In the genomic region with DNA sequence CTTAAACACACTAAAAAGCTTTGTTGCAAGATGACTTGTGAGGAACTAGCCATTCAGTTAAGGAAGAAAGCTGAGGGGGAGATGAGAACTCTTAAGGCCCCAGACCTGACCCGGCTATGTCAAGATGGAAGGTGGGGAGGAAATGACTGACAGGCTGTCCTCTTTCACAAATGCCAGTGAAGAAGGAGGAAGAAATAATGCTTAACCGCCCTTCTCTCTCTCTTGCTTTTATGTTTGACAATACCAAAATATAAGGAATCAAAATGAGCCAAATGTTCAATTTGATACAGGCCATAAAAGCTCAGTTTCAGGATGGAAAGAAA, we compare ENCODE assay signal across 20 cellular contexts.
DNase-seq lines count a peak whose midpoint lies in the region; ATAC-seq and TF ChIP-seq lines count a peak whose summit lies in the region.
"Had no signal": no experiment of that assay in that cellular context is flagged by ENCODE, and none has a peak within 500 bp of the region (broad histone marks: within the 10 kb centered on the region; RNA-seq: fewer than 3 reads in every experiment).

No MANE protein-coding gene starts in this region.

- TF ChIP-seq CTCF in heart left ventricle (IDR thresholded peaks at IDR 0.05) (no peak), WTC11 (IDR thresholded peaks at IDR 0.05) (no peak), colonic mucosa (IDR thresholded peaks at IDR 0.05) (no peak)

- intact Hi-C loops in heart left ventricle (cut with DNase I) (no loop called here), cardiac septum (cut with DNase I) (no loop called here), colonic mucosa (cut with DNase I) (no loop called here)

- H3K27ac ChIP-seq in heart left ventricle (peak overlapping the region in 8 of 12 donors; percentile 36 to 66 (median 62)), colonic mucosa (peak overlapping the region; percentile 61)
- H3K27ac ChIP-seq: breast epithelium, thoracic aorta, WERI-Rb-1 had no signal

- peaks cover 0 to 56% (median 36%) of the 10 kb centered on the region in 9 donors for H3K36me3 ChIP-seq in heart left ventricle
- no peaks in the 10 kb centered on the region for H3K36me3 ChIP-seq in colonic mucosa
- H3K36me3 ChIP-seq: breast epithelium had no signal

- no peak for DNase-seq in heart left ventricle
- no peak for DNase-seq in cardiac septum (ENCODE audit: low spot score)
- DNase-seq in WTC11 (ENCODE audit: low spot score), result no peak
- DNase-seq in colonic mucosa, result no peak
- no peak for DNase-seq in stimulated activated effector memory CD8-positive, alpha-beta T cell treated with anti-CD3 and anti-CD28 coated beads, Interleukin-12 subunit alpha, Interleukin-12 subunit beta, amount 100 ng/mL, for 72 hours (ENCODE audit: low spot score in 2 of 2)
- DNase-seq in HK-2 (ENCODE audit: unreplicated experiment), result no peak
- DNase-seq: CD4-positive, alpha-beta T cell; dermis blood vessel endothelial cell; DMS153; H7; left lung; MG63; NCI-H146; NCI-H524 treated with DMSO at 0.1 percent for 48 hours; stimulated activated CD4-positive, alpha-beta T cell treated with anti-CD3 and anti-CD28 coated beads, Interleukin-2, amount 100 ng/mL, for 24 hours; WERI-Rb-1 had no signal

- no peaks in the 10 kb centered on the region for H3K27me3 Mint-ChIP-seq in WTC11 (ENCODE audit: low read depth)
- H3K27me3 Mint-ChIP-seq: CD4-positive, alpha-beta T cell; stimulated activated memory B cell treated with anti-CD40 and anti-IgM and Interleukin-4, amounts not matched to agents 10 μg/mL and 1 μg/mL and 100 μg/mL, for 72 hours had no signal

- ATAC-seq in heart left ventricle, result no peak
- no peak for ATAC-seq in WTC11
- peak; percentile 6 for ATAC-seq in stimulated activated effector memory CD8-positive, alpha-beta T cell treated with anti-CD3 and anti-CD28 coated beads, Interleukin-12 subunit alpha, Interleukin-12 subunit beta, amount 100 ng/mL, for 72 hours
- ATAC-seq in HG02970 (IDR thresholded peaks at IDR 0.05; ENCODE audit: low FRiP score, unreplicated experiment), result no peak
- ATAC-seq: left lung; stimulated activated memory B cell treated with anti-CD40 and anti-IgM and Interleukin-4, amounts not matched to agents 10 μg/mL and 1 μg/mL and 100 μg/mL, for 72 hours had no signal

- H3K9ac ChIP-seq in colonic mucosa (ENCODE audit: low read depth in 2 of 2, low read length in 2 of 2), result no peak overlapping the region

- H3K9me3 ChIP-seq in heart left ventricle, result no peaks in the 10 kb centered on the region
- no peaks in the 10 kb centered on the region for H3K9me3 ChIP-seq in colonic mucosa
- H3K9me3 ChIP-seq: breast epithelium, left lung, MG63, thoracic aorta had no signal

- CTCF ChIA-PET in WTC11 (lab: Charles Lee), result interaction anchor here (0.7 to 3.0 kb wide), 7 partner anchors 16 to 1983 kb away, joined by 3 to 22 read pairs (median 5); no protein-coding TSS in a partner anchor

- H3K36me3 Mint-ChIP-seq in WTC11, result peaks cover 9% of the 10 kb centered on the region
- H3K36me3 Mint-ChIP-seq in stimulated activated effector memory CD8-positive, alpha-beta T cell treated with anti-CD3 and anti-CD28 coated beads, Interleukin-12 subunit alpha, Interleukin-12 subunit beta, amount 100 ng/mL, for 72 hours, result peaks cover 38% of the 10 kb centered on the region

- peaks cover 23% of the 10 kb centered on the region for H3K4me1 Mint-ChIP-seq in WTC11
- peaks cover 30% of the 10 kb centered on the region for H3K4me1 Mint-ChIP-seq in stimulated activated effector memory CD8-positive, alpha-beta T cell treated with anti-CD3 and anti-CD28 coated beads, Interleukin-12 subunit alpha, Interleukin-12 subunit beta, amount 100 ng/mL, for 72 hours
- H3K4me1 Mint-ChIP-seq: stimulated activated memory B cell treated with anti-CD40 and anti-IgM and Interleukin-4, amounts not matched to agents 10 μg/mL and 1 μg/mL and 100 μg/mL, for 72 hours had no signal

- H3K4me3 Mint-ChIP-seq in WTC11, result no peak overlapping the region
- no peak overlapping the region for H3K4me3 Mint-ChIP-seq in stimulated activated effector memory CD8-positive, alpha-beta T cell treated with anti-CD3 and anti-CD28 coated beads, Interleukin-12 subunit alpha, Interleukin-12 subunit beta, amount 100 ng/mL, for 72 hours
- H3K4me3 Mint-ChIP-seq: CD4-positive, alpha-beta T cell; stimulated activated memory B cell treated with anti-CD40 and anti-IgM and Interleukin-4, amounts not matched to agents 10 μg/mL and 1 μg/mL and 100 μg/mL, for 72 hours had no signal

- no peak for TF ChIP-seq POLR2A in heart left ventricle (IDR thresholded peaks at IDR 0.05)

- POLR2A ChIA-PET in WTC11 (lab: Charles Lee), result interaction anchor here (0.6 kb wide), 1 partner anchor 68 kb away, joined by 3 read pairs; no protein-coding TSS in a partner anchor

- peak overlapping the region; percentile 64 for H3K27ac Mint-ChIP-seq in WTC11
- peak overlapping the region; percentile 80 for H3K27ac Mint-ChIP-seq in stimulated activated effector memory CD8-positive, alpha-beta T cell treated with anti-CD3 and anti-CD28 coated beads, Interleukin-12 subunit alpha, Interleukin-12 subunit beta, amount 100 ng/mL, for 72 hours
- H3K27ac Mint-ChIP-seq: CD4-positive, alpha-beta T cell; stimulated activated memory B cell treated with anti-CD40 and anti-IgM and Interleukin-4, amounts not matched to agents 10 μg/mL and 1 μg/mL and 100 μg/mL, for 72 hours had no signal

- H3K4me1 ChIP-seq in heart left ventricle (peaks cover 0 to 17% (median 3%) of the 10 kb centered on the region in 12 donors), colonic mucosa (peaks cover 3% of the 10 kb centered on the region)
- H3K4me1 ChIP-seq: breast epithelium had no signal

- H3K27me3 ChIP-seq in heart left ventricle, result no peaks in the 10 kb centered on the region
- H3K27me3 ChIP-seq in colonic mucosa, result no peaks in the 10 kb centered on the region
- H3K27me3 ChIP-seq: breast epithelium, left lung, MG63 had no signal

- H3K4me3 ChIP-seq in heart left ventricle (no peak overlapping the region), colonic mucosa (no peak overlapping the region)
- H3K4me3 ChIP-seq: breast epithelium, left lung, MG63, thoracic aorta had no signal

- no peaks in the 10 kb centered on the region for H3K9me3 Mint-ChIP-seq in WTC11
- no peaks in the 10 kb centered on the region for H3K9me3 Mint-ChIP-seq in stimulated activated effector memory CD8-positive, alpha-beta T cell treated with anti-CD3 and anti-CD28 coated beads, Interleukin-12 subunit alpha, Interleukin-12 subunit beta, amount 100 ng/mL, for 72 hours
- H3K9me3 Mint-ChIP-seq: CD4-positive, alpha-beta T cell; stimulated activated memory B cell treated with anti-CD40 and anti-IgM and Interleukin-4, amounts not matched to agents 10 μg/mL and 1 μg/mL and 100 μg/mL, for 72 hours had no signal

- WGBS in heart left ventricle, 4 donors, result 74 to 89% (median 85%) methylated on average over 2 of the region's 2 CpGs

TF ChIP-seq in WTC11, 78 proteins besides CTCF, POLR2A, EP300 and RAD21 (continues in another document):
- TF ChIP-seq, protein P1, sequence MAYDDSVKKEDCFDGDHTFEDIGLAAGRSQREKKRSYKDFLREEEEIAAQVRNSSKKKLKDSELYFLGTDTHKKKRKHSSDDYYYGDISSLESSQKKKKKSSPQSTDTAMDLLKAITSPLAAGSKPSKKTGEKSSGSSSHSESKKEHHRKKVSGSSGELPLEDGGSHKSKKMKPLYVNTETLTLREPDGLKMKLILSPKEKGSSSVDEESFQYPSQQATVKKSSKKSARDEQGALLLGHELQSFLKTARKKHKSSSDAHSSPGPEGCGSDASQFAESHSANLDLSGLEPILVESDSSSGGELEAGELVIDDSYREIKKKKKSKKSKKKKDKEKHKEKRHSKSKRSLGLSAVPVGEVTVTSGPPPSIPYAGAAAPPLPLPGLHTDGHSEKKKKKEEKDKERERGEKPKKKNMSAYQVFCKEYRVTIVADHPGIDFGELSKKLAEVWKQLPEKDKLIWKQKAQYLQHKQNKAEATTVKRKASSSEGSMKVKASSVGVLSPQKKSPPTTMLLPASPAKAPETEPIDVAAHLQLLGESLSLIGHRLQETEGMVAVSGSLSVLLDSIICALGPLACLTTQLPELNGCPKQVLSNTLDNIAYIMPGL (CRISPR knock-in tag; IDR thresholded peaks at IDR 0.05), result no peak
- TF ChIP-seq, protein P2, sequence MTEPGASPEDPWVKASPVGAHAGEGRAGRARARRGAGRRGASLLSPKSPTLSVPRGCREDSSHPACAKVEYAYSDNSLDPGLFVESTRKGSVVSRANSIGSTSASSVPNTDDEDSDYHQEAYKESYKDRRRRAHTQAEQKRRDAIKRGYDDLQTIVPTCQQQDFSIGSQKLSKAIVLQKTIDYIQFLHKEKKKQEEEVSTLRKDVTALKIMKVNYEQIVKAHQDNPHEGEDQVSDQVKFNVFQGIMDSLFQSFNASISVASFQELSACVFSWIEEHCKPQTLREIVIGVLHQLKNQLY (CRISPR knock-in tag; IDR thresholded peaks at IDR 0.05), result no peak
- TF ChIP-seq ZNF416 (CRISPR knock-in tag; IDR thresholded peaks at IDR 0.05), result no peak
- TF ChIP-seq ZNF423 (CRISPR knock-in tag; IDR thresholded peaks at IDR 0.05), result no peak
- no peak for TF ChIP-seq JUN (CRISPR knock-in tag; IDR thresholded peaks at IDR 0.05)
- TF ChIP-seq ZNF138 (CRISPR knock-in tag; conservative IDR thresholded peaks at IDR 0.05), result no peak
- TF ChIP-seq NR2C2 (CRISPR knock-in tag; IDR thresholded peaks at IDR 0.05), result no peak
- no peak for TF ChIP-seq CREB1 (CRISPR knock-in tag; IDR thresholded peaks at IDR 0.05)
- no peak for TF ChIP-seq GABPB1 (CRISPR knock-in tag; IDR thresholded peaks at IDR 0.05)
- no peak for TF ChIP-seq NR1H2 (CRISPR knock-in tag; IDR thresholded peaks at IDR 0.05)
- TF ChIP-seq ESRRA (CRISPR knock-in tag; IDR thresholded peaks at IDR 0.05; ENCODE audit: borderline replicate concordance), result no peak
- TF ChIP-seq ZNF219 (CRISPR knock-in tag; IDR thresholded peaks at IDR 0.05; ENCODE audit: borderline replicate concordance), result no peak
- no peak for TF ChIP-seq GTF2I (CRISPR knock-in tag; conservative IDR thresholded peaks at IDR 0.05)
- no peak for TF ChIP-seq RORB (CRISPR knock-in tag; IDR thresholded peaks at IDR 0.05)
- no peak for TF ChIP-seq NR3C1 (CRISPR knock-in tag; conservative IDR thresholded peaks at IDR 0.05; ENCODE audit: low read depth)
- no peak for TF ChIP-seq ZBTB21 (CRISPR knock-in tag; IDR thresholded peaks at IDR 0.05; ENCODE audit: borderline replicate concordance)
- TF ChIP-seq KAT7 (CRISPR knock-in tag; IDR thresholded peaks at IDR 0.05; ENCODE audit: borderline replicate concordance), result no peak
